In the genomic region with DNA sequence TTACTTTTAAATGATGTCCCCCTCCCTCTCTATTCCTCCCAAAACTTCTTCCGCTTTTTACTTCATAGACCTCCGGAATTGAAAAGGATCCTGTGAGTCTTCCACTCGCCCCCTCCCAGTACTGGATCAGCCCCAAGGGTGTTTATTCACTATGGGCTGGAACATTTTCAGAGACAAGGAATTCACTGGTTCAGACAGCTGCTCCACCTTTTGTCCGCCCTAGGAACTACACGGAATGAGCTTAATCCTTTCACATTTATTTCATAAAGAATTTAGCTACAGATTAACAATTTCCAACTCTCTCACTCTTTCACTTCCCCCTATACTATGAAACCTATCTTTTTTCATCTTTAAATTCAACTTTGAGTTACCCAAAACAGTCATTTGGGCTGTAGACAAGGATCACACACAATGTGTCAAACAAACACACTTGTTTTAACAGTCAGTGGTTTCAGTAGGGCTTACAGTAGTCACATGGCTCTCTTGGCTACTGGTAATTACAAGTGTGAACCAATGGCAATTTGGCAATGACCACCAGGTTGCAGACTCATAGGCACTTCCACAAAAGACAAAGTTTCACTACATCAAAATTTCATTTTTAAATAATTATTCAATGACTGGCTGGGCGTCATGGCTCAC, we compare ENCODE assay signal across 8 cellular contexts. TPM values are rescaled to one million over a fixed set of nuclear protein-coding genes. Genes with fewer than 3 reads are reported as not detected.
DNase-seq lines count a peak whose midpoint lies in the region; ATAC-seq, FAIRE-seq and TF ChIP-seq lines count a peak whose summit lies in the region.

No MANE protein-coding gene starts in this region.

- peak; percentile 37 to 50; a peak in 3 of 5 replicates for TF ChIP-seq RAD21 in A549 (conservative IDR thresholded peaks at IDR 0.05 in 1 of 2, IDR thresholded peaks at IDR 0.05 in 1 of 2)

- no peak for TF ChIP-seq POLR2A in A549 (IDR thresholded peaks at IDR 0.05; ENCODE audit: low read length)

- H3K9me3 Mint-ChIP-seq in memory B cell, result no peaks in the 10 kb centered on the region
- no peaks in the 10 kb centered on the region for H3K9me3 Mint-ChIP-seq in natural killer cell

- DNase-seq in A549 (ENCODE audit: low read depth in 1 of 2, low spot score in 1 of 2), result peak; percentile 53 to 55
- peak; percentile 56 for DNase-seq in ELF-1 (ENCODE audit: low read depth, low spot score)
- DNase-seq in NCI-H524 treated with DMSO at 0.1 percent for 48 hours (lab: John Stamatoyannopoulos, UW), result peak; percentile 7
- peak; percentile 81 for DNase-seq in choroid plexus epithelial cell (ENCODE audit: low read depth)
- no peak for DNase-seq in memory B cell (ENCODE audit: low spot score in 2 of 2)
- DNase-seq in T-helper 9 cell, result no peak
- no peak for DNase-seq in natural killer cell

- no peaks in the 10 kb centered on the region for H3K4me1 ChIP-seq in A549

- no peak overlapping the region for H3K27ac ChIP-seq in A549

- CTCF ChIA-PET in A549 (lab: Yijun Ruan, JAX), result interaction anchor here (0.5 to 1.5 kb wide), 13 partner anchors 8 to 72 kb away, joined by 3 to 6 read pairs (median 3); no protein-coding TSS in a partner anchor

- no peak overlapping the region for H3K27ac Mint-ChIP-seq in memory B cell
- peak overlapping the region in 1 of 2 donors; percentile 21 for H3K27ac Mint-ChIP-seq in natural killer cell

- peaks cover 7% of the 10 kb centered on the region for H3K36me3 Mint-ChIP-seq in memory B cell
- H3K36me3 Mint-ChIP-seq in natural killer cell, result no peaks in the 10 kb centered on the region

- no peaks in the 10 kb centered on the region for H3K27me3 Mint-ChIP-seq in memory B cell
- H3K27me3 Mint-ChIP-seq in natural killer cell (ENCODE audit: low read depth in 2 of 2), result no peaks in the 10 kb centered on the region

- H3K4me3 Mint-ChIP-seq in memory B cell (no peak overlapping the region), natural killer cell (no peak overlapping the region)

- POLR2A ChIA-PET in A549 (lab: Yijun Ruan, JAX), result interaction anchor here (1.0 kb wide), 2 partner anchors 24 to 54 kb away, joined by 3 read pairs; partner anchors contain the start of gene CDKN3

- no peak for TF ChIP-seq EP300 in A549 (IDR thresholded peaks at IDR 0.05)

- H3K4me1 Mint-ChIP-seq in memory B cell, result no peaks in the 10 kb centered on the region
- H3K4me1 Mint-ChIP-seq in natural killer cell, result peaks cover 0 to 8% of the 10 kb centered on the region in 2 donors

- intact Hi-C loops in natural killer cell (cut with micrococcal nuclease), result no loop called here

- FAIRE-seq in A549 (lab: Jason Lieb, UNC), result no peak

- WGBS in A549 (ENCODE audit: missing lambda C conversion rate), result 48% methylated on average over 6 of the region's 6 CpGs

- TF ChIP-seq CTCF in A549 (IDR thresholded peaks at IDR 0.05) (peak; percentile 55), choroid plexus epithelial cell (conservative IDR thresholded peaks at IDR 0.05; ENCODE audit: low read depth, low read length) (peak; percentile 83), natural killer cell (IDR thresholded peaks at IDR 0.05) (no peak)

- H3K4me3 ChIP-seq in A549 (no peak overlapping the region), choroid plexus epithelial cell (ENCODE audit: low read depth, low read length) (no peak overlapping the region)

- H3K9me3 ChIP-seq in A549, result no peaks in the 10 kb centered on the region

- no peak overlapping the region for H3K4me2 ChIP-seq in A549

- peak; percentile 86 to 87 for ATAC-seq in A549
- peak; percentile 29 for ATAC-seq in memory B cell (ENCODE audit: low read depth)
- no peak for ATAC-seq in natural killer cell
- no peak for ATAC-seq in GM18519 (IDR thresholded peaks at IDR 0.05; ENCODE audit: low FRiP score, unreplicated experiment)

TF ChIP-seq in A549, 52 proteins besides CTCF, POLR2A, EP300 and RAD21:
- TF ChIP-seq SMC3 (IDR thresholded peaks at IDR 0.05) (peak; percentile 44), RNF2 (IDR thresholded peaks at IDR 0.05; ENCODE audit: borderline replicate concordance, low read depth) (no peak), MAZ (IDR thresholded peaks at IDR 0.05; ENCODE audit: borderline replicate concordance, low read depth, low read length) (no peak), ZC3H11A (IDR thresholded peaks at IDR 0.05) (no peak), KDM1A (IDR thresholded peaks at IDR 0.05; ENCODE audit: low read depth) (no peak)

RNA-seq across cellular contexts. Expression of gene CNIH1, which starts 20.6 kb away (rescaled TPM):
- 411 and 487 TPM in 2 replicates for polyA plus RNA-seq in A549 (2011; rRNA removed)
- polyA plus RNA-seq in A549 (2012; cell fraction: cytosol; rRNA removed), result 172 and 215 TPM in 2 replicates
- 144 and 174 TPM in 2 replicates for polyA plus RNA-seq in A549 (2012; cell fraction: nucleus; rRNA removed)
- polyA plus RNA-seq in A549 (2017; fragmentation: RNase III; extraction: RNeasy Plus Mini Kit Qiagen cat#74134 plus additional on column Dnase treatment), result 337 to 361 TPM (median 347 TPM) in 3 replicates
- polyA minus RNA-seq in A549 (2011; rRNA and poly(A)+ RNA removed), result 453 and 486 TPM in 2 replicates
- 10 to 100 TPM; 20.4 to 30.9 (median 25.7) TPM for total RNA-seq in natural killer cell

RNA-seq across cellular contexts. Expression of gene CDKN3, which starts 23.8 kb away (rescaled TPM):
- polyA plus RNA-seq in A549 (2011; rRNA removed), result 142 and 154 TPM in 2 replicates
- 73.7 and 84.9 TPM in 2 replicates for polyA plus RNA-seq in A549 (2012; cell fraction: cytosol; rRNA removed)
- polyA plus RNA-seq in A549 (2012; cell fraction: nucleus; rRNA removed), result 15.3 and 23.7 TPM in 2 replicates
- polyA plus RNA-seq in A549 (2017; fragmentation: RNase III; extraction: RNeasy Plus Mini Kit Qiagen cat#74134 plus additional on column Dnase treatment), result 62.7 to 78.5 TPM (median 67.4 TPM) in 3 replicates
- polyA minus RNA-seq in A549 (2011; rRNA and poly(A)+ RNA removed), result 22.6 and 30.9 TPM in 2 replicates
- total RNA-seq in natural killer cell, result 1 to 10 TPM in 2 of 3 donors, under 1 TPM in 1; 0.89 to 3.0 (median 1.8) TPM

Comparison
In these comparisons a context has a peak if more than half of its experiments do, and no peak if none do; other contexts are left out.
1. ATAC-seq: peak in A549 (2 of 2) and memory B cell (single experiment); none in natural killer cell (0 of 3) and GM18519 (single experiment).
2. DNase-seq: peak in A549 (2 of 2), ELF-1 (single experiment), NCI-H524 treated with DMSO at 0.1 percent for 48 hours (single experiment) and choroid plexus epithelial cell (single experiment); none in memory B cell (0 of 2), T-helper 9 cell (single experiment) and natural killer cell (single experiment).